18 cellular contexts compared by ENCODE assay signal in the genomic region with DNA sequence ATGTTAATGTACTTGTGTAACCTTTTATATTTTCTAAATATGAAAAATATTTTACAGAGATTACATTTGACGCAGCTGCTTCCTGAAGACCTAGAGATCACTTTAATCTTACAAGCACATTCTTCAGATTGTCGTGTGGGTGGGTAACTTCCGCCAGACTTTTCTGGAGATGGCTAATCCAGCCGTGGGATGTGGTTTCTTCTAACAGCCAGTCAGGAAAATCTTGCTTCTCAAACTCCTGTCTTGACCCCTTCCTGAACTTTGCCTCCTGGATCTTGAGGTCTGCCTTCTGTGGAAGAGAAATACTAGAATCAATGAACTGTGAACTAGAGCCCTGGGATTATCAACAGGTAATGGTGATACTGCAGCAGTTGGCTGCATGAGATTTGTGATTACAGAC.
DNase-seq lines count a peak whose midpoint lies in the region; ATAC-seq, FAIRE-seq and TF ChIP-seq lines count a peak whose summit lies in the region.
"Had no signal": no experiment of that assay in that cellular context is flagged by ENCODE, and none has a peak within 500 bp of the region (broad histone marks: within the 10 kb centered on the region; RNA-seq: fewer than 3 reads in every experiment).

No MANE protein-coding gene starts in this region.

- intact Hi-C loops in adrenal gland (cut with DNase I) = no loop called here
- intact Hi-C loops in mucosa of descending colon (cut with DNase I, micrococcal nuclease) = no loop called here
- intact Hi-C loops in ovary (cut with DNase I) = loop anchor here in 1 of 4 donors (10.0 kb wide), 1 partner anchor 63 kb away; no protein-coding TSS in a partner anchor

- TF ChIP-seq POLR2A in adrenal gland (IDR thresholded peaks at IDR 0.05) (no peak), ovary (IDR thresholded peaks at IDR 0.05) (no peak)

- 0 out of 22 replicates have a peak overlapping the region, but pooled peaks of 1 of the 11 experiments have one; percentile 16 for H3K27ac ChIP-seq in BLaER1 treated with 17β-estradiol and CSF1 and Interleukin-3, amounts not matched to agents 10 nM and 100 nM
- H3K27ac ChIP-seq in adrenal gland (peak overlapping the region in 2 of 5 donors; percentile 6 to 39), ovary (no peak overlapping the region)
- H3K27ac ChIP-seq: cardiac muscle cell, Peyer's patch had no signal

- H3K4me1 ChIP-seq in BLaER1 treated with 17β-estradiol and CSF1 and Interleukin-3, amounts not matched to agents 10 nM and 100 nM = peaks cover 5 to 13% (median 9%) of the 10 kb centered on the region in 10 experiments; a peak in 15 of 20 replicates
- H3K4me1 ChIP-seq in adrenal gland (replicated peaks in 1 of 2) (no peaks in the 10 kb centered on the region), mucosa of descending colon (ENCODE audit: low read depth) (no peaks in the 10 kb centered on the region), ovary (ENCODE audit: insufficient read depth) (peaks cover 7% of the 10 kb centered on the region)
- H3K4me1 ChIP-seq: Peyer's patch had no signal

- H3K36me3 ChIP-seq in BLaER1 treated with 17β-estradiol and CSF1 and Interleukin-3, amounts not matched to agents 10 nM and 100 nM = no peaks in the 10 kb centered on the region
- no peaks in the 10 kb centered on the region for H3K36me3 ChIP-seq in adrenal gland (replicated peaks in 1 of 2)
- no peaks in the 10 kb centered on the region for H3K36me3 ChIP-seq in mucosa of descending colon (ENCODE audit: low read depth)
- H3K36me3 ChIP-seq in ovary = no peaks in the 10 kb centered on the region
- H3K36me3 ChIP-seq: cardiac muscle cell, Peyer's patch had no signal

- TF ChIP-seq CTCF in adrenal gland (IDR thresholded peaks at IDR 0.05) (no peak), mucosa of descending colon (IDR thresholded peaks at IDR 0.05) (no peak), GM10248 (IDR thresholded peaks at IDR 0.05; ENCODE audit: control extremely low read depth, extremely low read depth, low read depth, missing control alignments) (no peak), ovary (IDR thresholded peaks at IDR 0.05) (no peak)

- peak overlapping the region in 10 of 11 experiments; percentile 8 to 53 (median 44); a peak in 17 of 22 replicates for H3K4me2 ChIP-seq in BLaER1 treated with 17β-estradiol and CSF1 and Interleukin-3, amounts not matched to agents 10 nM and 100 nM

- ATAC-seq in mucosa of descending colon (no peak), HG03025 (IDR thresholded peaks at IDR 0.05; ENCODE audit: low FRiP score, unreplicated experiment) (no peak)

- no peak for TF ChIP-seq EP300 in ovary (IDR thresholded peaks at IDR 0.05)

- H3K27me3 ChIP-seq in BLaER1 treated with 17β-estradiol and CSF1 and Interleukin-3, amounts not matched to agents 10 nM and 100 nM = peaks cover 0 to 90% (median 0%) of the 10 kb centered on the region in 11 experiments; a peak in 6 of 22 replicates
- H3K27me3 ChIP-seq in adrenal gland (no peaks in the 10 kb centered on the region), ovary (no peaks in the 10 kb centered on the region)
- H3K27me3 ChIP-seq: Peyer's patch had no signal

- FAIRE-seq in HTR-8/SVneo (lab: Jason Lieb, UNC) = peak; percentile 13
- FAIRE-seq: H54 had no signal

- CTCF ChIA-PET in GM10248 (lab: Yijun Ruan, JAX) = interaction anchor here (1.3 kb wide), 1 partner anchor 9 kb away, joined by 3 read pairs; no protein-coding TSS in a partner anchor

- peaks cover 2 to 25% (median 7%) of the 10 kb centered on the region in 11 experiments; a peak in 18 of 22 replicates for H3K9me3 ChIP-seq in BLaER1 treated with 17β-estradiol and CSF1 and Interleukin-3, amounts not matched to agents 10 nM and 100 nM (replicated peaks in 1 of 11)
- no peaks in the 10 kb centered on the region for H3K9me3 ChIP-seq in adrenal gland (replicated peaks in 1 of 3)
- no peaks in the 10 kb centered on the region for H3K9me3 ChIP-seq in mucosa of descending colon
- no peaks in the 10 kb centered on the region for H3K9me3 ChIP-seq in ovary
- H3K9me3 ChIP-seq: Peyer's patch had no signal

- 47 to 57% (median 53%) methylated on average over 4 of the region's 4 CpGs for WGBS in adrenal gland, 4 donors
- 27 to 41% (median 41%) methylated on average over 4 of the region's 4 CpGs for WGBS in ovary, 3 donors

- no peak overlapping the region for H3K9ac ChIP-seq in BLaER1 treated with 17β-estradiol and CSF1 and Interleukin-3, amounts not matched to agents 10 nM and 100 nM

- no peaks in the 10 kb centered on the region for H4K20me1 ChIP-seq in BLaER1 treated with 17β-estradiol and CSF1 and Interleukin-3, amounts not matched to agents 10 nM and 100 nM

- DNase-seq in HTR-8/SVneo (ENCODE audit: insufficient read length, low spot score) (peak; percentile 20), adrenal gland (peak in 4 of 7 donors; percentile 23 to 63 (median 30)), kidney glomerular epithelial cell (lab: John Stamatoyannopoulos, UW) (peak; percentile 27), mucosa of descending colon (no peak), GM10248 (ENCODE audit: extremely low spot score) (no peak), ovary (no peak)
- DNase-seq: activated CD4-positive, CD25-positive, alpha-beta regulatory T cell; activated naive CD8-positive, alpha-beta T cell treated with anti-CD3 and anti-CD28 coated beads for 36 hours; DMS 273 treated with DMSO at 0.1 percent for 48 hours; effector CD8-positive, alpha-beta T cell; NCI-H2029; NCI-H748 treated with DMSO at 0.1 percent for 48 hours; Peyer's patch; stimulated activated CD4-positive, alpha-beta T cell treated with anti-CD3 and anti-CD28 coated beads, Interleukin-4, amount 100 ng/mL, for 4 hours had no signal

- POLR2A ChIA-PET in GM10248 (lab: Yijun Ruan, JAX) = no interaction called here

- no peak overlapping the region for H3K4me3 ChIP-seq in BLaER1 treated with 17β-estradiol and CSF1 and Interleukin-3, amounts not matched to agents 10 nM and 100 nM
- H3K4me3 ChIP-seq in adrenal gland (no peak overlapping the region), mucosa of descending colon (no peak overlapping the region), ovary (no peak overlapping the region)
- H3K4me3 ChIP-seq: cardiac muscle cell, Peyer's patch had no signal

Comparison
In these comparisons a context has a peak if more than half of its experiments do, and no peak if none do; other contexts are left out.
1. DNase-seq: peak in HTR-8/SVneo (single experiment), adrenal gland (4 of 7) and kidney glomerular epithelial cell (single experiment); none in mucosa of descending colon (0 of 3), GM10248 (single experiment) and ovary (0 of 5).